1 cellular context compared by ENCODE assay signal in the genomic region with DNA sequence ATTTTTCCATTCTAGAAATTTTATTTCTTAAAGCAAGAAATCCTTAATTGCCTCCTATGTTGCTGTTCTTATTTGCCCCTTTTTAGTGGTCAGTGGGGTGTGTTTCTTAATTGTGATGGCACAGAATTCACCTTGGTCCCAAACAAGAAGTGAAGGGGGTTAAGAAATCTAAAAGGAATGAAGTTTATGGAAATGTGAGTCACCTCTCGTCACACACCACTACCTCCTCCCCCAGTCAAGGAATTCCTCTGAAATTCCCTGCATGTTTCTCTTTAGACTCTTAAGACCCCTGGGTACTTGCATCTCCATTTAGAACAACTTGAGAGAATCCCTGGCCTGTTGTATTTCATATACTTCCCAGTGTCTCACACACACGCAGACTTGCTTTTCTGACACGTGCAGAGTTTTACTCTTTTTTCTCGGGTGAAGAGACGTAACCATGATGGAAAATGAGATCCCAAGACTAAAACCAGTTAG.
TF ChIP-seq lines count a peak whose summit lies in the region.

No MANE protein-coding gene starts in this region.

TF ChIP-seq in SK-N-SH, 30 proteins besides CTCF, POLR2A, EP300 and RAD21 (continued from another document):
- TF ChIP-seq, protein P1, sequence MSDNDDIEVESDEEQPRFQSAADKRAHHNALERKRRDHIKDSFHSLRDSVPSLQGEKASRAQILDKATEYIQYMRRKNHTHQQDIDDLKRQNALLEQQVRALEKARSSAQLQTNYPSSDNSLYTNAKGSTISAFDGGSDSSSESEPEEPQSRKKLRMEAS (IDR thresholded peaks at IDR 0.05; ENCODE audit: low read depth) = peak; percentile 46; the same call in 1 of the 2 replicates
